Comparison of ENCODE assay signal across 1 cellular context in the genomic region with DNA sequence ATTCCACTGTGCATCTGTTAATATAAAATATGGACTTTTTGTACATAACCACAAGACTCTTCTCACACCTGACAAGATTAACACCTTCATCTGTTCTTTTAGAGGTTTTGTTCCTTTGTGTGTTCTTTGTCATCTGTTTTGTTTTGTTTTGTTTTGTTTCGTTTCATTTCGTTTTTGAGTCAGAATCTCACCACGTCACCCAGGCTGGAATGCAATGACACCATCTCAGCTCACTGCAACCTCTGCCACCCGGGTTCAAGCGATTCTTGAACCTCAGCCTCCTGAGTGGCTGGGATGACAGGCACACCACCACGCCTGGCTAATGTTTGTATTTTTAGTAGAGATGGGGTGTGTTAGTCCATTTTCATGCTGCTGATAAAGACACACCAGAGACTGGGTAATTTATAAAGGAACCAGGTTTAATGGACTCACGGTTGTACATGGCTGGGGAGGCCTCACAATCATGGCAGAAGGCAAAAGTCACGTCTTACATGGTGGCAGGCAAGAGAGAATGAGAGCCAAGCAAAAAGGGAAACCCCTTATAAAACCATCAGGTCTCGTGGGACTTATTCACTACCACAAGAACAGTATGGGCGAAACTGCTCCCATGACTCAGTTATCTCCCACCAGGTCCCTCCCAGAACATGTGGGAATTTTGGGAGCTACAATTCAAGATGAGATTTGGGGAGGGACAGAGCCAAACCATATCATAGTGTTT.
TF ChIP-seq lines count a peak whose summit lies in the region.

No MANE protein-coding gene starts in this region.

TF ChIP-seq in endothelial cell of umbilical vein, 7 proteins besides CTCF, POLR2A, EP300 and RAD21:
- no peak for TF ChIP-seq POLR2AphosphoS5 (IDR thresholded peaks at IDR 0.05; ENCODE audit: insufficient read depth, low read depth, low read length)
- TF ChIP-seq GATA2 (IDR thresholded peaks at IDR 0.05; ENCODE audit: insufficient read depth, insufficient read length, low read depth, low read length), result no peak
- TF ChIP-seq, protein P1, sequence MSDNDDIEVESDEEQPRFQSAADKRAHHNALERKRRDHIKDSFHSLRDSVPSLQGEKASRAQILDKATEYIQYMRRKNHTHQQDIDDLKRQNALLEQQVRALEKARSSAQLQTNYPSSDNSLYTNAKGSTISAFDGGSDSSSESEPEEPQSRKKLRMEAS (IDR thresholded peaks at IDR 0.05; ENCODE audit: insufficient read depth, insufficient read length), result no peak
- no peak for TF ChIP-seq EZH2 (IDR thresholded peaks at IDR 0.05; ENCODE audit: borderline replicate concordance, low read depth, low read length, severe bottlenecking)
- no peak for TF ChIP-seq JUN (IDR thresholded peaks at IDR 0.05; ENCODE audit: borderline replicate concordance, insufficient read depth, insufficient read length, low read depth)
- no peak for TF ChIP-seq MYC (IDR thresholded peaks at IDR 0.05; ENCODE audit: low read depth, low read length)
- TF ChIP-seq FOS (IDR thresholded peaks at IDR 0.05; ENCODE audit: borderline replicate concordance, insufficient read depth, low read length), result no peak
TF ChIP-seq in endothelial cell of umbilical vein: peak in this region for 0.
